15 cellular contexts compared by ENCODE assay signal in the genomic region with DNA sequence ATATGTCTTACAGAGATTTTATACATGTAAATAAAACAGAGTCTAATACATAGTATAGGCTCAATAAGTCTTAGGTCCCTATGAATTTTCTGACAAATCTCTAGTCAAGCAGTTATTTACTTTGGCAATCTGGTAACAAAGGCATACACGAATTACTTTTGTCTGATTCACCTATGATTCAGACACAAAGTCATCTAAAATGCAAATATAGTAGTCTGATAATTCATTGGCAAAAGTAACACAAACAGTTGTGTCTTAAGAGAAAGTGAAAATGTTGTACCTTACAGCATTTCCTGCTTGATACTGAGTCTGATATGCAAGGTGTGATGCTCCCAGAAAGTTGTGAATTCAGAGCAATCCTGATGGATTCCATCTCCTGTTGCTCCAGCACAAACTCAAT.
DNase-seq lines count a peak whose midpoint lies in the region; ATAC-seq, FAIRE-seq and TF ChIP-seq lines count a peak whose summit lies in the region.
"Had no signal": no experiment of that assay in that cellular context is flagged by ENCODE, and none has a peak within 500 bp of the region (broad histone marks: within the 10 kb centered on the region; RNA-seq: fewer than 3 reads in every experiment).

No MANE protein-coding gene starts in this region.

- CTCF ChIA-PET in activated CD8-positive, alpha-beta T cell treated with anti-CD3 and anti-CD28 coated beads, Interleukin-2, amount 10 ng/mL, durations not matched to agents 7 days and 5 days (lab: Charles Lee), result interaction anchor here (1.2 to 2.4 kb wide), 3 partner anchors 18 to 48 kb away, joined by 3 to 8 read pairs (median 3); no protein-coding TSS in a partner anchor

- peak; percentile 71 for DNase-seq in AG10803 (ENCODE audit: low read depth)
- DNase-seq in GM04503 (ENCODE audit: low read depth), result peak; percentile 37
- no peak for DNase-seq in activated CD8-positive, alpha-beta T cell treated with anti-CD3 and anti-CD28 coated beads, Interleukin-2, amount 10 ng/mL, durations not matched to agents 7 days and 5 days
- DNase-seq in fibroblast of peridontal ligament (ENCODE audit: extremely low read depth), result peak; percentile 73
- no peak for DNase-seq in NCI-H1105 treated with DMSO at 0.1 percent for 48 hours (lab: John Stamatoyannopoulos, UW)
- no peak for DNase-seq in NCI-H1092 (lab: John Stamatoyannopoulos, UW)
- no peak for DNase-seq in GM19239 (ENCODE audit: insufficient read length, low spot score)
- DNase-seq: activated CD8-positive, alpha-beta memory T cell treated with anti-CD3 and anti-CD28 coated beads, Interleukin-2, amount 50 U/mL, for 48 hours; islet precursor cell; KG1; OCI-M1 had no signal

- TF ChIP-seq CTCF in AG10803 (conservative IDR thresholded peaks at IDR 0.05; ENCODE audit: low read length), result no peak

- H3K27ac Mint-ChIP-seq in activated CD8-positive, alpha-beta T cell treated with anti-CD3 and anti-CD28 coated beads, Interleukin-2, amount 10 ng/mL, durations not matched to agents 7 days and 5 days, result peak overlapping the region; percentile 2

- no peak overlapping the region for H3K4me3 ChIP-seq in AG10803 (ENCODE audit: low read length)

- no peak for ATAC-seq in activated CD8-positive, alpha-beta T cell treated with anti-CD3 and anti-CD28 coated beads, Interleukin-2, amount 10 ng/mL, durations not matched to agents 7 days and 5 days
- no peak for ATAC-seq in HG03135 (IDR thresholded peaks at IDR 0.05; ENCODE audit: unreplicated experiment)

- H3K4me3 Mint-ChIP-seq in activated CD8-positive, alpha-beta T cell treated with anti-CD3 and anti-CD28 coated beads, Interleukin-2, amount 10 ng/mL, durations not matched to agents 7 days and 5 days, result no peak overlapping the region

- H3K27me3 Mint-ChIP-seq in activated CD8-positive, alpha-beta T cell treated with anti-CD3 and anti-CD28 coated beads, Interleukin-2, amount 10 ng/mL, durations not matched to agents 7 days and 5 days (ENCODE audit: low read depth), result no peaks in the 10 kb centered on the region

- H3K4me1 Mint-ChIP-seq in activated CD8-positive, alpha-beta T cell treated with anti-CD3 and anti-CD28 coated beads, Interleukin-2, amount 10 ng/mL, durations not matched to agents 7 days and 5 days (ENCODE audit: low read depth), result peaks cover 32% of the 10 kb centered on the region

- no peaks in the 10 kb centered on the region for H3K9me3 Mint-ChIP-seq in activated CD8-positive, alpha-beta T cell treated with anti-CD3 and anti-CD28 coated beads, Interleukin-2, amount 10 ng/mL, durations not matched to agents 7 days and 5 days (ENCODE audit: insufficient read depth)

- POLR2A ChIA-PET in activated CD8-positive, alpha-beta T cell treated with anti-CD3 and anti-CD28 coated beads, Interleukin-2, amount 10 ng/mL, durations not matched to agents 7 days and 5 days (lab: Charles Lee), result no interaction called here

- no peak for FAIRE-seq in GM19239 (lab: Jason Lieb, UNC)
- FAIRE-seq: D721Med, frontal cortex, GM12892 had no signal

- no peaks in the 10 kb centered on the region for H3K36me3 Mint-ChIP-seq in activated CD8-positive, alpha-beta T cell treated with anti-CD3 and anti-CD28 coated beads, Interleukin-2, amount 10 ng/mL, durations not matched to agents 7 days and 5 days (ENCODE audit: low read depth)

Comparison
In these comparisons a context has a peak if more than half of its experiments do, and no peak if none do; other contexts are left out.
1. DNase-seq: peak in AG10803 (single experiment), GM04503 (single experiment) and fibroblast of peridontal ligament (single experiment); none in activated CD8-positive, alpha-beta T cell treated with anti-CD3 and anti-CD28 coated beads, Interleukin-2, amount 10 ng/mL, durations not matched to agents 7 days and 5 days (single experiment), NCI-H1105 treated with DMSO at 0.1 percent for 48 hours (single experiment), NCI-H1092 (single experiment) and GM19239 (single experiment).